1 cellular context compared by ENCODE assay signal in the genomic region with DNA sequence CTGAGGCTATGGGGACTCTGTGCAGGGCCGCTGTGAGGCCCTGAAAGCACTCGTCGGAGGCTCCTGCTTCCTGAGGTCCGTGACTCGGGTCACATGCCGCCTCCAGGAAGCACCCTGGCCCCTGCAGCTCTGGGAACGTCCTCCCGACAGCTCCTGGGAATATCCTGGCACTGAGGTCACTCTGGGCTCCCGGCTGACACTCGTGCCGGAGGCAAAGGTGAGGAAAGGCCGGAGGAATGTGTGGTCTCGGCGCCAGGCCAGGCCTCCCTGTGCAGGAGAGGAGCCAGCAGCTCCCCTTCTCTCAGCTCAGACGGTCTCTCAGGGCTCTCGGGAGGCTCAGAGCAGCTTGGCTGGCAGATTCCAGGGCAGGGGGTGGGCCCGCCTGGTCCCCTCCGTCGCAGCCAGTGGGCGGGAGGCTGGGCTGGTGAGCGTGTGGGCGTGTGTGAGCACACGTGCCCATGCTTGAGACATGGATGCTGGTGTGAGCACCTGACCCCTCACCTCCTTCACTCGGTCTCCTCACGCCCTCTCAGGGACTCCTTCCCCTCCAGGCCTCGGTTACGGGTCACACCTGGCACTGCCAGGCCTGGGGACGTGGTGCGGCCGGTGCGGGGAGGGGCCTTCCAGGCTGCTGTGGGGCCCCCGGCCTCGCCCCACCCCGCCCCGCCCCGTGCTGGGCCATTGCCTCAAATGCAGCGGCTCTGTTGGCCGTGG.
TF ChIP-seq lines count a peak whose summit lies in the region.

No MANE protein-coding gene starts in this region.

TF ChIP-seq in HepG2, 621 proteins besides CTCF, POLR2A, EP300 and RAD21 (continued from another document and continues in another):
- TF ChIP-seq, protein P1, sequence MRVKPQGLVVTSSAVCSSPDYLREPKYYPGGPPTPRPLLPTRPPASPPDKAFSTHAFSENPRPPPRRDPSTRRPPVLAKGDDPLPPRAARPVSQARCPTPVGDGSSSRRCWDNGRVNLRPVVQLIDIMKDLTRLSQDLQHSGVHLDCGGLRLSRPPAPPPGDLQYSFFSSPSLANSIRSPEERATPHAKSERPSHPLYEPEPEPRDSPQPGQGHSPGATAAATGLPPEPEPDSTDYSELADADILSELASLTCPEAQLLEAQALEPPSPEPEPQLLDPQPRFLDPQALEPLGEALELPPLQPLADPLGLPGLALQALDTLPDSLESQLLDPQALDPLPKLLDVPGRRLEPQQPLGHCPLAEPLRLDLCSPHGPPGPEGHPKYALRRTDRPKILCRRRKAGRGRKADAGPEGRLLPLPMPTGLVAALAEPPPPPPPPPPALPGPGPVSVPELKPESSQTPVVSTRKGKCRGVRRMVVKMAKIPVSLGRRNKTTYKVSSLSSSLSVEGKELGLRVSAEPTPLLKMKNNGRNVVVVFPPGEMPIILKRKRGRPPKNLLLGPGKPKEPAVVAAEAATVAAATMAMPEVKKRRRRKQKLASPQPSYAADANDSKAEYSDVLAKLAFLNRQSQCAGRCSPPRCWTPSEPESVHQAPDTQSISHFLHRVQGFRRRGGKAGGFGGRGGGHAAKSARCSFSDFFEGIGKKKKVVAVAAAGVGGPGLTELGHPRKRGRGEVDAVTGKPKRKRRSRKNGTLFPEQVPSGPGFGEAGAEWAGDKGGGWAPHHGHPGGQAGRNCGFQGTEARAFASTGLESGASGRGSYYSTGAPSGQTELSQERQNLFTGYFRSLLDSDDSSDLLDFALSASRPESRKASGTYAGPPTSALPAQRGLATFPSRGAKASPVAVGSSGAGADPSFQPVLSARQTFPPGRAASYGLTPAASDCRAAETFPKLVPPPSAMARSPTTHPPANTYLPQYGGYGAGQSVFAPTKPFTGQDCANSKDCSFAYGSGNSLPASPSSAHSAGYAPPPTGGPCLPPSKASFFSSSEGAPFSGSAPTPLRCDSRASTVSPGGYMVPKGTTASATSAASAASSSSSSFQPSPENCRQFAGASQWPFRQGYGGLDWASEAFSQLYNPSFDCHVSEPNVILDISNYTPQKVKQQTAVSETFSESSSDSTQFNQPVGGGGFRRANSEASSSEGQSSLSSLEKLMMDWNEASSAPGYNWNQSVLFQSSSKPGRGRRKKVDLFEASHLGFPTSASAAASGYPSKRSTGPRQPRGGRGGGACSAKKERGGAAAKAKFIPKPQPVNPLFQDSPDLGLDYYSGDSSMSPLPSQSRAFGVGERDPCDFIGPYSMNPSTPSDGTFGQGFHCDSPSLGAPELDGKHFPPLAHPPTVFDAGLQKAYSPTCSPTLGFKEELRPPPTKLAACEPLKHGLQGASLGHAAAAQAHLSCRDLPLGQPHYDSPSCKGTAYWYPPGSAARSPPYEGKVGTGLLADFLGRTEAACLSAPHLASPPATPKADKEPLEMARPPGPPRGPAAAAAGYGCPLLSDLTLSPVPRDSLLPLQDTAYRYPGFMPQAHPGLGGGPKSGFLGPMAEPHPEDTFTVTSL (CRISPR knock-in tag; IDR thresholded peaks at IDR 0.05; ENCODE audit: borderline replicate concordance) = no peak
- TF ChIP-seq NCOA2 (CRISPR knock-in tag; IDR thresholded peaks at IDR 0.05) (no peak; the same call in 1 of the 2 replicates), ZNF724P (CRISPR knock-in tag; IDR thresholded peaks at IDR 0.05; ENCODE audit: borderline replicate concordance) (no peak; the same call in 1 of the 2 replicates), ZNF496 (CRISPR knock-in tag; IDR thresholded peaks at IDR 0.05; ENCODE audit: insufficient replicate concordance) (no peak), PAF1 (CRISPR knock-in tag; IDR thresholded peaks at IDR 0.05) (no peak), BRCA1 (CRISPR knock-in tag; IDR thresholded peaks at IDR 0.05) (no peak), KDM3A (CRISPR knock-in tag; IDR thresholded peaks at IDR 0.05; ENCODE audit: low read depth) (0 out of 2 replicates have a peak, but pooled peaks have one; percentile 32), CEBPB (IDR thresholded peaks at IDR 0.05; ENCODE audit: borderline replicate concordance, low read depth, low read length) (no peak), ZNF441 (CRISPR knock-in tag; IDR thresholded peaks at IDR 0.05; ENCODE audit: borderline replicate concordance) (no peak), ZBTB3 (CRISPR knock-in tag; IDR thresholded peaks at IDR 0.05; ENCODE audit: borderline replicate concordance, low read depth) (no peak), SRY (CRISPR knock-in tag; IDR thresholded peaks at IDR 0.05) (no peak), PAX8 (CRISPR knock-in tag; IDR thresholded peaks at IDR 0.05; ENCODE audit: borderline replicate concordance) (0 out of 2 replicates have a peak, but pooled peaks have one; percentile 22), ELF3 (CRISPR knock-in tag; IDR thresholded peaks at IDR 0.05) (peak; percentile 56; the same call in 1 of the 2 replicates), PHF8 (CRISPR knock-in tag; IDR thresholded peaks at IDR 0.05) (peak; percentile 32; the same call in 1 of the 2 replicates), TSC22D2 (CRISPR knock-in tag; IDR thresholded peaks at IDR 0.05; ENCODE audit: borderline replicate concordance) (no peak), ZNF75D (CRISPR knock-in tag; IDR thresholded peaks at IDR 0.05; ENCODE audit: borderline replicate concordance) (no peak), MED1 (CRISPR knock-in tag; IDR thresholded peaks at IDR 0.05) (peak; percentile 64), NFRKB (IDR thresholded peaks at IDR 0.05) (no peak), SYNCRIP (IDR thresholded peaks at IDR 0.05; ENCODE audit: insufficient read depth, low read depth, low read length) (no peak), ZNF468 (CRISPR knock-in tag; IDR thresholded peaks at IDR 0.05) (no peak), ZFP41 (CRISPR knock-in tag; IDR thresholded peaks at IDR 0.05; ENCODE audit: borderline replicate concordance) (peak; percentile 38; the same call in 1 of the 2 replicates), CEBPG (CRISPR knock-in tag; IDR thresholded peaks at IDR 0.05) (no peak), PRPF4 (IDR thresholded peaks at IDR 0.05; ENCODE audit: low read depth, low read length, poor library complexity, severe bottlenecking) (no peak), ZNF841 (CRISPR knock-in tag; IDR thresholded peaks at IDR 0.05; ENCODE audit: borderline replicate concordance) (no peak), ATAD3A (CRISPR knock-in tag; IDR thresholded peaks at IDR 0.05) (no peak), NAIF1 (CRISPR knock-in tag; IDR thresholded peaks at IDR 0.05; ENCODE audit: borderline replicate concordance) (no peak), JUNB (CRISPR knock-in tag; IDR thresholded peaks at IDR 0.05; ENCODE audit: borderline replicate concordance) (no peak), SP2 (CRISPR knock-in tag; IDR thresholded peaks at IDR 0.05) (no peak), ZNF709 (CRISPR knock-in tag; IDR thresholded peaks at IDR 0.05) (0 out of 2 replicates have a peak, but pooled peaks have one; percentile 31)
- TF ChIP-seq, protein P2, sequence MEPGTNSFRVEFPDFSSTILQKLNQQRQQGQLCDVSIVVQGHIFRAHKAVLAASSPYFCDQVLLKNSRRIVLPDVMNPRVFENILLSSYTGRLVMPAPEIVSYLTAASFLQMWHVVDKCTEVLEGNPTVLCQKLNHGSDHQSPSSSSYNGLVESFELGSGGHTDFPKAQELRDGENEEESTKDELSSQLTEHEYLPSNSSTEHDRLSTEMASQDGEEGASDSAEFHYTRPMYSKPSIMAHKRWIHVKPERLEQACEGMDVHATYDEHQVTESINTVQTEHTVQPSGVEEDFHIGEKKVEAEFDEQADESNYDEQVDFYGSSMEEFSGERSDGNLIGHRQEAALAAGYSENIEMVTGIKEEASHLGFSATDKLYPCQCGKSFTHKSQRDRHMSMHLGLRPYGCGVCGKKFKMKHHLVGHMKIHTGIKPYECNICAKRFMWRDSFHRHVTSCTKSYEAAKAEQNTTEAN (CRISPR knock-in tag; conservative IDR thresholded peaks at IDR 0.05) = no peak; the same call in 1 of the 2 replicates
- TF ChIP-seq, protein P3, sequence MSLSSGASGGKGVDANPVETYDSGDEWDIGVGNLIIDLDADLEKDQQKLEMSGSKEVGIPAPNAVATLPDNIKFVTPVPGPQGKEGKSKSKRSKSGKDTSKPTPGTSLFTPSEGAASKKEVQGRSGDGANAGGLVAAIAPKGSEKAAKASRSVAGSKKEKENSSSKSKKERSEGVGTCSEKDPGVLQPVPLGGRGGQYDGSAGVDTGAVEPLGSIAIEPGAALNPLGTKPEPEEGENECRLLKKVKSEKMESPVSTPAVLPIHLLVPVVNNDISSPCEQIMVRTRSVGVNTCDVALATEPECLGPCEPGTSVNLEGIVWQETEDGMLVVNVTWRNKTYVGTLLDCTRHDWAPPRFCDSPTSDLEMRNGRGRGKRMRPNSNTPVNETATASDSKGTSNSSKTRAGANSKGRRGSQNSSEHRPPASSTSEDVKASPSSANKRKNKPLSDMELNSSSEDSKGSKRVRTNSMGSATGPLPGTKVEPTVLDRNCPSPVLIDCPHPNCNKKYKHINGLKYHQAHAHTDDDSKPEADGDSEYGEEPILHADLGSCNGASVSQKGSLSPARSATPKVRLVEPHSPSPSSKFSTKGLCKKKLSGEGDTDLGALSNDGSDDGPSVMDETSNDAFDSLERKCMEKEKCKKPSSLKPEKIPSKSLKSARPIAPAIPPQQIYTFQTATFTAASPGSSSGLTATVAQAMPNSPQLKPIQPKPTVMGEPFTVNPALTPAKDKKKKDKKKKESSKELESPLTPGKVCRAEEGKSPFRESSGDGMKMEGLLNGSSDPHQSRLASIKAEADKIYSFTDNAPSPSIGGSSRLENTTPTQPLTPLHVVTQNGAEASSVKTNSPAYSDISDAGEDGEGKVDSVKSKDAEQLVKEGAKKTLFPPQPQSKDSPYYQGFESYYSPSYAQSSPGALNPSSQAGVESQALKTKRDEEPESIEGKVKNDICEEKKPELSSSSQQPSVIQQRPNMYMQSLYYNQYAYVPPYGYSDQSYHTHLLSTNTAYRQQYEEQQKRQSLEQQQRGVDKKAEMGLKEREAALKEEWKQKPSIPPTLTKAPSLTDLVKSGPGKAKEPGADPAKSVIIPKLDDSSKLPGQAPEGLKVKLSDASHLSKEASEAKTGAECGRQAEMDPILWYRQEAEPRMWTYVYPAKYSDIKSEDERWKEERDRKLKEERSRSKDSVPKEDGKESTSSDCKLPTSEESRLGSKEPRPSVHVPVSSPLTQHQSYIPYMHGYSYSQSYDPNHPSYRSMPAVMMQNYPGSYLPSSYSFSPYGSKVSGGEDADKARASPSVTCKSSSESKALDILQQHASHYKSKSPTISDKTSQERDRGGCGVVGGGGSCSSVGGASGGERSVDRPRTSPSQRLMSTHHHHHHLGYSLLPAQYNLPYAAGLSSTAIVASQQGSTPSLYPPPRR (CRISPR knock-in tag; IDR thresholded peaks at IDR 0.05; ENCODE audit: borderline replicate concordance) = peak; percentile 47
- TF ChIP-seq, protein P4, sequence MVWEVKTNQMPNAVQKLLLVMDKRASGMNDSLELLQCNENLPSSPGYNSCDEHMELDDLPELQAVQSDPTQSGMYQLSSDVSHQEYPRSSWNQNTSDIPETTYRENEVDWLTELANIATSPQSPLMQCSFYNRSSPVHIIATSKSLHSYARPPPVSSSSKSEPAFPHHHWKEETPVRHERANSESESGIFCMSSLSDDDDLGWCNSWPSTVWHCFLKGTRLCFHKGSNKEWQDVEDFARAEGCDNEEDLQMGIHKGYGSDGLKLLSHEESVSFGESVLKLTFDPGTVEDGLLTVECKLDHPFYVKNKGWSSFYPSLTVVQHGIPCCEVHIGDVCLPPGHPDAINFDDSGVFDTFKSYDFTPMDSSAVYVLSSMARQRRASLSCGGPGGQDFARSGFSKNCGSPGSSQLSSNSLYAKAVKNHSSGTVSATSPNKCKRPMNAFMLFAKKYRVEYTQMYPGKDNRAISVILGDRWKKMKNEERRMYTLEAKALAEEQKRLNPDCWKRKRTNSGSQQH (CRISPR knock-in tag; IDR thresholded peaks at IDR 0.05; ENCODE audit: low read depth) = no peak
- TF ChIP-seq, protein P5, sequence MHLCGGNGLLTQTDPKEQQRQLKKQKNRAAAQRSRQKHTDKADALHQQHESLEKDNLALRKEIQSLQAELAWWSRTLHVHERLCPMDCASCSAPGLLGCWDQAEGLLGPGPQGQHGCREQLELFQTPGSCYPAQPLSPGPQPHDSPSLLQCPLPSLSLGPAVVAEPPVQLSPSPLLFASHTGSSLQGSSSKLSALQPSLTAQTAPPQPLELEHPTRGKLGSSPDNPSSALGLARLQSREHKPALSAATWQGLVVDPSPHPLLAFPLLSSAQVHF (CRISPR knock-in tag; IDR thresholded peaks at IDR 0.05) = peak; percentile 72; the same call in 1 of the 2 replicates
- TF ChIP-seq, protein P6, sequence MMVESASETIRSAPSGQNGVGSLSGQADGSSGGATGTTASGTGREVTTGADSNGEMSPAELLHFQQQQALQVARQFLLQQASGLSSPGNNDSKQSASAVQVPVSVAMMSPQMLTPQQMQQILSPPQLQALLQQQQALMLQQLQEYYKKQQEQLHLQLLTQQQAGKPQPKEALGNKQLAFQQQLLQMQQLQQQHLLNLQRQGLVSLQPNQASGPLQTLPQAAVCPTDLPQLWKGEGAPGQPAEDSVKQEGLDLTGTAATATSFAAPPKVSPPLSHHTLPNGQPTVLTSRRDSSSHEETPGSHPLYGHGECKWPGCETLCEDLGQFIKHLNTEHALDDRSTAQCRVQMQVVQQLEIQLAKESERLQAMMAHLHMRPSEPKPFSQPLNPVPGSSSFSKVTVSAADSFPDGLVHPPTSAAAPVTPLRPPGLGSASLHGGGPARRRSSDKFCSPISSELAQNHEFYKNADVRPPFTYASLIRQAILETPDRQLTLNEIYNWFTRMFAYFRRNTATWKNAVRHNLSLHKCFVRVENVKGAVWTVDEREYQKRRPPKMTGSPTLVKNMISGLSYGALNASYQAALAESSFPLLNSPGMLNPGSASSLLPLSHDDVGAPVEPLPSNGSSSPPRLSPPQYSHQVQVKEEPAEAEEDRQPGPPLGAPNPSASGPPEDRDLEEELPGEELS (CRISPR knock-in tag; IDR thresholded peaks at IDR 0.05) = peak; percentile 39; the same call in 1 of the 2 replicates
